8 cellular contexts compared by ENCODE assay signal in genomic region chr10:36534471-36535002, GRCh38.
DNase-seq lines count a peak whose midpoint lies in the region; ATAC-seq and TF ChIP-seq lines count a peak whose summit lies in the region.

No MANE protein-coding gene starts in this region.

- H3K36me3 ChIP-seq in upper lobe of right lung, result no peaks in the 10 kb centered on the region

- H3K9me3 Mint-ChIP-seq in effector memory CD8-positive, alpha-beta T cell, result peaks cover 0 to 3% of the 10 kb centered on the region in 2 donors

- H3K27ac ChIP-seq in upper lobe of right lung, result no peak overlapping the region

- peaks cover 4% of the 10 kb centered on the region for H3K4me1 ChIP-seq in upper lobe of right lung

- no peak overlapping the region for H3K4me3 Mint-ChIP-seq in effector memory CD8-positive, alpha-beta T cell

- in situ Hi-C loops in KBM-7 (cut with MboI; ENCODE audit: low pct_unique_long_range_greater_than_20kb, low sequenced_read_pairs), result no loop called here

- H3K36me3 Mint-ChIP-seq in effector memory CD8-positive, alpha-beta T cell (ENCODE audit: insufficient read depth), result peaks cover 3% of the 10 kb centered on the region

- no peaks in the 10 kb centered on the region for H3K4me1 Mint-ChIP-seq in effector memory CD8-positive, alpha-beta T cell (ENCODE audit: low read depth in 2 of 2)

- ATAC-seq in GM21825 (IDR thresholded peaks at IDR 0.05; ENCODE audit: unreplicated experiment), result peak; percentile 100
- ATAC-seq in effector memory CD8-positive, alpha-beta T cell (replicated peaks), result peak; percentile 56
- peak; percentile 37 for ATAC-seq in upper lobe of right lung

- no peak overlapping the region for H3K4me3 ChIP-seq in upper lobe of right lung

- no peak overlapping the region for H3K27ac Mint-ChIP-seq in effector memory CD8-positive, alpha-beta T cell

- no peaks in the 10 kb centered on the region for H3K27me3 ChIP-seq in upper lobe of right lung

- intact Hi-C loops in upper lobe of right lung (cut with DNase I), result no loop called here

- no peak for TF ChIP-seq CTCF in upper lobe of right lung (IDR thresholded peaks at IDR 0.05)
- TF ChIP-seq CTCF in GM10266 (IDR thresholded peaks at IDR 0.05; ENCODE audit: control insufficient read depth, insufficient read depth, low read depth, missing control alignments), result no peak

- no peaks in the 10 kb centered on the region for H3K9me3 ChIP-seq in upper lobe of right lung

- no peaks in the 10 kb centered on the region for H3K27me3 Mint-ChIP-seq in effector memory CD8-positive, alpha-beta T cell

- peak; percentile 88 for DNase-seq in EH (ENCODE audit: low read depth)
- DNase-seq in KBM-7, result peak; percentile 99
- DNase-seq in effector memory CD8-positive, alpha-beta T cell, result no peak
- no peak for DNase-seq in upper lobe of right lung
- no peak for DNase-seq in activated CD4-positive, alpha-beta T cell treated with anti-CD3 and anti-CD28 coated beads, Interleukin-2, amount 50 U/mL, for 48 hours
- DNase-seq in DMS53 treated with DMSO at 0.1 percent for 48 hours (lab: John Stamatoyannopoulos, UW; ENCODE audit: unreplicated experiment), result no peak
- no peak for DNase-seq in GM10266 (ENCODE audit: extremely low spot score)

Comparison
In these comparisons a context has a peak if more than half of its experiments do, and no peak if none do; other contexts are left out.
1. DNase-seq: peak in EH (single experiment) and KBM-7 (single experiment); none in effector memory CD8-positive, alpha-beta T cell (0 of 3), upper lobe of right lung (single experiment), activated CD4-positive, alpha-beta T cell treated with anti-CD3 and anti-CD28 coated beads, Interleukin-2, amount 50 U/mL, for 48 hours (0 of 2), DMS53 treated with DMSO at 0.1 percent for 48 hours (single experiment) and GM10266 (single experiment).
2. ATAC-seq: peak in every context shown above with its lines; median percentile 100 in GM21825; 56 in effector memory CD8-positive, alpha-beta T cell; 37 in upper lobe of right lung.